In genomic region chr12:2608608-2608945, GRCh38 we compare ENCODE assay signal across 28 cellular contexts.
"Had no signal": no experiment of that assay in that cellular context is flagged by ENCODE, and none has a peak within 500 bp of the region (broad histone marks: within the 10 kb centered on the region; RNA-seq: fewer than 3 reads in every experiment).

No MANE protein-coding gene starts in this region.

- H3K27ac ChIP-seq: lower lobe of right lung, ovary, prostate gland, spleen, testis, thyroid gland, transverse colon, upper lobe of left lung, vagina had no signal

- H3K27ac Mint-ChIP-seq: naive thymus-derived CD8-positive, alpha-beta T cell; nephron; stimulated activated effector memory CD8-positive, alpha-beta T cell treated with anti-CD3 and anti-CD28 coated beads, Interleukin-12 subunit alpha, Interleukin-12 subunit beta, amount 100 ng/mL, for 72 hours; stimulated activated naive CD8-positive, alpha-beta T cell treated with anti-CD3 and anti-CD28 coated beads, Interleukin-15, Interleukin-2, amounts not matched to agents 100 ng/mL and 50 ng/mL, for 24 hours had no signal

- H3K36me3 Mint-ChIP-seq: naive thymus-derived CD8-positive, alpha-beta T cell; stimulated activated effector memory CD8-positive, alpha-beta T cell treated with anti-CD3 and anti-CD28 coated beads, Interleukin-12 subunit alpha, Interleukin-12 subunit beta, amount 100 ng/mL, for 72 hours had no signal

- H3K4me1 ChIP-seq: prostate gland, spleen, testis, thyroid gland, transverse colon, upper lobe of left lung had no signal

- H3K4me1 Mint-ChIP-seq: neural crest cell had no signal

- H3K36me3 ChIP-seq: lower lobe of right lung, ovary, prostate gland, thyroid gland, transverse colon, upper lobe of left lung had no signal

- H3K4me3 Mint-ChIP-seq: naive thymus-derived CD8-positive, alpha-beta T cell; nephron; neural crest cell; stimulated activated effector memory CD8-positive, alpha-beta T cell treated with anti-CD3 and anti-CD28 coated beads, Interleukin-12 subunit alpha, Interleukin-12 subunit beta, amount 100 ng/mL, for 72 hours; stimulated activated naive CD8-positive, alpha-beta T cell treated with anti-CD3 and anti-CD28 coated beads, Interleukin-15, Interleukin-2, amounts not matched to agents 100 ng/mL and 50 ng/mL, for 24 hours had no signal

- H3K4me3 ChIP-seq: lower lobe of right lung, ovary, prostate gland, sigmoid colon, spleen, testis, thyroid gland, transverse colon, upper lobe of left lung, vagina had no signal

- H3K27me3 ChIP-seq: ovary, sigmoid colon, testis, thyroid gland, transverse colon, upper lobe of left lung, vagina had no signal

- ATAC-seq: left cardiac atrium; left lobe of liver; left ventricle myocardium superior; lower lobe of right lung; naive thymus-derived CD8-positive, alpha-beta T cell; right cardiac atrium; stimulated activated effector memory CD8-positive, alpha-beta T cell treated with anti-CD3 and anti-CD28 coated beads, Interleukin-12 subunit alpha, Interleukin-12 subunit beta, amount 100 ng/mL, for 72 hours had no signal

- H3K9me3 ChIP-seq: lower lobe of right lung, ovary, prostate gland, sigmoid colon, spleen, testis, thyroid gland, transverse colon, upper lobe of left lung, vagina had no signal

- H3K9me3 Mint-ChIP-seq: naive thymus-derived CD8-positive, alpha-beta T cell; nephron; neural crest cell; stimulated activated effector memory CD8-positive, alpha-beta T cell treated with anti-CD3 and anti-CD28 coated beads, Interleukin-12 subunit alpha, Interleukin-12 subunit beta, amount 100 ng/mL, for 72 hours; stimulated activated naive CD8-positive, alpha-beta T cell treated with anti-CD3 and anti-CD28 coated beads, Interleukin-15, Interleukin-2, amounts not matched to agents 100 ng/mL and 50 ng/mL, for 24 hours had no signal

- DNase-seq: hippocampal formation; kidney glomerular epithelial cell; left cardiac atrium; left ventricle myocardium superior; lower lobe of right lung; mammary epithelial cell; mesenchymal stem cell; naive thymus-derived CD8-positive, alpha-beta T cell; ovary; retina; small intestine; spleen; stimulated activated CD4-positive, alpha-beta T cell treated with anti-CD3 and anti-CD28 coated beads, Interleukin-4, amount 100 ng/mL, for 24 hours; stimulated activated naive CD4-positive, alpha-beta T cell; substantia nigra; testis; thyroid gland; transverse colon; upper lobe of left lung had no signal
